In the genomic region with DNA sequence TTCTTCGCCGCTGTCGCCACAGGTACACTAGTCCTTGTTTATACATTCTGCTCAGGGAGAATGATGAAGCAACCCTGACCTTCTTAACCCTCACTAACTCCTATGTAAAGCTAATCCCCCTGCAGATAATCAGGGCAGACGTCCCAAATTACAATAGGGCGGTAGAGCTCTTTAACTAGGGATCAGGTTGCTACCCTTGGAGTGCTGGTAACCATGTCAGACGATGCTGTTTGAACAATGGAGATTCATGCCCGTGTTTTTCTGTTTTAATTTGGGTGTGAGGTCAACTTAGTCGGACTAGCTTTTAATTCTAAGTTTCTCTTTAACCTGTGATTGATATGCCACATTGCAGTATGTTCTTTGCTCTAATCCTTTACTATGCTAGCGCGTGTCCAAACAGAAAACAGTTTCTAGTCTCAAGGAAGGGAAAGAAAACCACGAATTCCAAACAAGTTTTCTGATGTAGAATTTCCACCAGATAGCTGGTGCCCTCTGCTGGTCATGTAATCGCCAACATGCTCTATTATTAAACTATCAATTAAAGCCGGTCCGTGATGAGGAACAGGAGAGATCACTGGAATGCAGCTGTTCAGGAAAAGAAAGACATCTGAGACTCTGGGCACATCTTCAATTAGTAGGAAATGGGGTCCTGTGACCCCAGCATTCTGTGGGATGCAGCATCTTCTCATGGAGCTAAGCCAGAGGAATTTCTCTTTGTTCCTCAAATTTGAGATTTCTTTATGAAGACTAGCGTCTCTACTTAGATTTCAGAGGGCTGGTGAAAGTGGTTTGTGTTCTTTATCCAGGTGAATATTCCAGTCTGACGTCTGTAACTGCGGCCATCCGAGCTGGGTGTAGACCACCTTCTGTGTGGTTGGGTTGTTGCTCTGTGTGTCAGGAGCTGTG, we compare ENCODE assay signal across 8 cellular contexts. TPM values are rescaled to one million over a fixed set of nuclear protein-coding genes. Genes with fewer than 3 reads are reported as not detected.
DNase-seq lines count a peak whose midpoint lies in the region; ATAC-seq and TF ChIP-seq lines count a peak whose summit lies in the region.

No MANE protein-coding gene starts in this region.

- no peaks in the 10 kb centered on the region for H3K79me2 ChIP-seq in fibroblast of lung (ENCODE audit: control insufficient read depth, insufficient read depth, low read length)

- H3K27ac ChIP-seq in BLaER1: no peak overlapping the region
- no peak overlapping the region for H3K27ac ChIP-seq in fibroblast of lung (ENCODE audit: insufficient read depth, low read length)
- H3K27ac ChIP-seq in subcutaneous abdominal adipose tissue (ENCODE audit: low read depth, low read length): no peak overlapping the region

- no peaks in the 10 kb centered on the region for H3K36me3 Mint-ChIP-seq in naive B cell

- peak; percentile 51 for DNase-seq in HEK293T (ENCODE audit: extremely low spot score)
- peak; percentile 79 for DNase-seq in NCI-H748 treated with DMSO at 0.1 percent for 48 hours (lab: John Stamatoyannopoulos, UW)
- peak; percentile 15 for DNase-seq in activated T-cell treated with anti-CD3 and anti-CD28 coated beads for 48 hours (ENCODE audit: low read depth)
- peak; percentile 60 to 77 for DNase-seq in fibroblast of lung (ENCODE audit: low read depth in 2 of 2)
- DNase-seq in naive B cell: peak; percentile 21

- H3K27ac Mint-ChIP-seq in naive B cell: peak overlapping the region in 1 of 6 donors; percentile 26

- CTCF ChIA-PET in HEK293T (lab: Yijun Ruan, JAX): interaction anchor here (0.6 to 3.6 kb wide), 13 partner anchors 9 to 904 kb away, joined by 3 to 82 read pairs (median 5); no protein-coding TSS in a partner anchor

- H3K4me3 Mint-ChIP-seq in naive B cell: peak overlapping the region in 1 of 8 donors; percentile 22

- peak overlapping the region; percentile 95 for H2AFZ ChIP-seq in fibroblast of lung (ENCODE audit: low read length)

- H3K9me3 ChIP-seq in BLaER1 (no peaks in the 10 kb centered on the region), fibroblast of lung (ENCODE audit: control insufficient read depth, insufficient read depth, low read depth, low read length) (no peaks in the 10 kb centered on the region), subcutaneous abdominal adipose tissue (ENCODE audit: control insufficient read depth in 5 of 5, low read length in 5 of 5) (no peaks in the 10 kb centered on the region)

- H3K4me2 ChIP-seq in BLaER1: peak overlapping the region; percentile 7; the same call in 1 of the 2 replicates
- peak overlapping the region; percentile 90 for H3K4me2 ChIP-seq in fibroblast of lung (ENCODE audit: extremely low read depth, insufficient read depth, low read length)

- H3K4me3 ChIP-seq in BLaER1 (no peak overlapping the region), fibroblast of lung (replicated peaks in 1 of 4; ENCODE audit: control extremely low read depth in 1 of 4, insufficient read depth in 1 of 4, low read depth in 3 of 4, low read length in 4 of 4) (peak overlapping the region; percentile 49 to 69 (median 59)), subcutaneous abdominal adipose tissue (ENCODE audit: low read depth in 1 of 5, low read length in 5 of 5) (peak overlapping the region; percentile 34 to 53 (median 50))

- no peak overlapping the region for H3K9ac ChIP-seq in BLaER1
- H3K9ac ChIP-seq in fibroblast of lung (ENCODE audit: insufficient read depth, low read length): peak overlapping the region; percentile 37
- H3K9ac ChIP-seq in subcutaneous abdominal adipose tissue (ENCODE audit: low read length in 5 of 5): peak overlapping the region in 2 of 5 donors; percentile 60 to 73

- H3K9me3 Mint-ChIP-seq in naive B cell: no peaks in the 10 kb centered on the region

- ATAC-seq in naive B cell (ENCODE audit: low read depth in 2 of 2): peak; percentile 38 to 52
- ATAC-seq in GM19397 (IDR thresholded peaks at IDR 0.05; ENCODE audit: unreplicated experiment): no peak

- H3K27me3 ChIP-seq in BLaER1 (no peaks in the 10 kb centered on the region), fibroblast of lung (ENCODE audit: control insufficient read depth, insufficient read depth, low read length) (peaks cover 3% of the 10 kb centered on the region), subcutaneous abdominal adipose tissue (ENCODE audit: control insufficient read depth in 5 of 5, insufficient read depth in 4 of 5, low read length in 5 of 5) (no peaks in the 10 kb centered on the region)

- H3K27me3 Mint-ChIP-seq in naive B cell: no peaks in the 10 kb centered on the region

- no peaks in the 10 kb centered on the region for H4K20me1 ChIP-seq in BLaER1
- no peaks in the 10 kb centered on the region for H4K20me1 ChIP-seq in fibroblast of lung (ENCODE audit: control insufficient read depth, extremely low read depth, insufficient read depth, low read length)

- TF ChIP-seq CTCF in fibroblast of lung (conservative IDR thresholded peaks at IDR 0.05 in 1 of 2, IDR thresholded peaks at IDR 0.05 in 1 of 2; ENCODE audit: low read depth in 1 of 2, low read length in 2 of 2): peak; percentile 76 to 81

- H3K36me3 ChIP-seq in BLaER1: peaks cover 25% of the 10 kb centered on the region
- no peaks in the 10 kb centered on the region for H3K36me3 ChIP-seq in fibroblast of lung (ENCODE audit: control insufficient read depth, insufficient read depth, low read length)
- peaks cover 0 to 4% (median 0%) of the 10 kb centered on the region in 5 donors for H3K36me3 ChIP-seq in subcutaneous abdominal adipose tissue (ENCODE audit: control insufficient read depth in 5 of 5, insufficient read depth in 5 of 5, low read length in 5 of 5)

- POLR2A ChIA-PET in HEK293T (lab: Yijun Ruan, JAX): interaction anchor here (0.8 to 1.9 kb wide), 3 partner anchors 18 to 85 kb away, joined by 4 to 10 read pairs (median 5); a partner anchor contains a TSS

- peaks cover 5 to 12% (median 7%) of the 10 kb centered on the region in 3 donors for H3K4me1 Mint-ChIP-seq in naive B cell

- H3K4me1 ChIP-seq in BLaER1 (peaks cover 27% of the 10 kb centered on the region), fibroblast of lung (ENCODE audit: control insufficient read depth, extremely low read depth, insufficient read depth, low read length) (no peaks in the 10 kb centered on the region), subcutaneous abdominal adipose tissue (ENCODE audit: control insufficient read depth in 5 of 5, insufficient read depth in 5 of 5, low read length in 5 of 5) (peaks cover 0 to 15% (median 5%) of the 10 kb centered on the region in 5 donors)

TF ChIP-seq in HEK293T, 16 proteins besides CTCF, POLR2A, EP300 and RAD21:
- no peak for TF ChIP-seq NFRKB (IDR thresholded peaks at IDR 0.05)
- TF ChIP-seq, protein P1, sequence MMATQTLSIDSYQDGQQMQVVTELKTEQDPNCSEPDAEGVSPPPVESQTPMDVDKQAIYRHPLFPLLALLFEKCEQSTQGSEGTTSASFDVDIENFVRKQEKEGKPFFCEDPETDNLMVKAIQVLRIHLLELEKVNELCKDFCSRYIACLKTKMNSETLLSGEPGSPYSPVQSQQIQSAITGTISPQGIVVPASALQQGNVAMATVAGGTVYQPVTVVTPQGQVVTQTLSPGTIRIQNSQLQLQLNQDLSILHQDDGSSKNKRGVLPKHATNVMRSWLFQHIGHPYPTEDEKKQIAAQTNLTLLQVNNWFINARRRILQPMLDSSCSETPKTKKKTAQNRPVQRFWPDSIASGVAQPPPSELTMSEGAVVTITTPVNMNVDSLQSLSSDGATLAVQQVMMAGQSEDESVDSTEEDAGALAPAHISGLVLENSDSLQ (IDR thresholded peaks at IDR 0.05): peak; percentile 31; the same call in 1 of the 2 replicates
TF ChIP-seq in HEK293T: peak in this region for 1.

RNA-seq across cellular contexts. Expression of a gene that starts 18.3 kb away (rescaled TPM):
- total RNA-seq in fibroblast of lung: 76.3 and 106 TPM in 2 replicates
- polyA plus RNA-seq in fibroblast of lung (221 and 257 TPM in 2 replicates), naive B cell (ENCODE audit: low read depth in 6 of 6) (10 to 100 TPM; 30.3 to 42.3 (median 38.0) TPM)
- 146 and 156 TPM in 2 replicates for polyA plus RNA-seq in fibroblast of lung (2012)
- 82.6 and 100 TPM in 2 replicates for polyA minus RNA-seq in fibroblast of lung (ENCODE audit: low replicate concordance)

RNA-seq across cellular contexts. Expression of a gene that starts 31.3 kb away (rescaled TPM):
- 10.3 and 18.8 TPM in 2 replicates for total RNA-seq in fibroblast of lung
- 10.3 and 16.6 TPM in 2 replicates for polyA plus RNA-seq in fibroblast of lung
- 5.1 and 10.6 TPM in 2 replicates for polyA plus RNA-seq in fibroblast of lung (2012)
- 13.4 and 19.8 TPM in 2 replicates for polyA minus RNA-seq in fibroblast of lung (ENCODE audit: low replicate concordance)
- 1 to 10 TPM in 4 of 6 donors, under 1 TPM in 2; 0.48 to 2.7 (median 1.6) TPM for polyA plus RNA-seq in naive B cell (ENCODE audit: low read depth in 6 of 6)

Comparison
In these comparisons a context has a peak if more than half of its experiments do, and no peak if none do; other contexts are left out.
1. DNase-seq: peak in every context shown above with its lines; median percentile 79 in NCI-H748 treated with DMSO at 0.1 percent for 48 hours; 68 in fibroblast of lung; 51 in HEK293T; 21 in naive B cell; 15 in activated T-cell treated with anti-CD3 and anti-CD28 coated beads for 48 hours.